In genomic region chr20:32485126-32485769, GRCh38 we compare ENCODE assay signal across 8 cellular contexts.
DNase-seq lines count a peak whose midpoint lies in the region; ATAC-seq and TF ChIP-seq lines count a peak whose summit lies in the region.

No MANE protein-coding gene starts in this region.

- BruUV-seq in A673 (replicated peaks; lab: Mats Ljungman, UMichigan): no TSS peak

- peak overlapping the region; percentile 32; the same call in 1 of the 2 replicates for H2AFZ ChIP-seq in OCI-LY3 (ENCODE audit: low read depth, low read length)

- H3K9ac ChIP-seq in OCI-LY3 (ENCODE audit: low read length) (peak overlapping the region; percentile 76), mucosa of rectum (ENCODE audit: low read depth in 1 of 2, low read length in 2 of 2) (no peak overlapping the region)

- POLR2A ChIA-PET in A673 (lab: Charles Lee; ENCODE audit: low non-redundant PET): no interaction called here

- H3K27ac ChIP-seq in A673 (ENCODE audit: low read depth, low read length, poor library complexity, severe bottlenecking): peak overlapping the region; percentile 7
- H3K27ac ChIP-seq in OCI-LY3 (ENCODE audit: low read length): no peak overlapping the region
- H3K27ac ChIP-seq in mucosa of rectum (ENCODE audit: low read depth in 2 of 2, low read length in 2 of 2): peak overlapping the region; percentile 84 to 88

- H4K20me1 ChIP-seq in OCI-LY3 (ENCODE audit: insufficient read depth, low read length): no peaks in the 10 kb centered on the region

- peak overlapping the region; percentile 95 for H3K4me2 ChIP-seq in OCI-LY3 (ENCODE audit: low read length)

- intact Hi-C loops in A673 (cut with micrococcal nuclease; ENCODE audit: unreplicated experiment): no loop called here

- H3K4me1 ChIP-seq in A673 (ENCODE audit: insufficient read depth, low read length, poor library complexity, severe bottlenecking) (no peaks in the 10 kb centered on the region), OCI-LY3 (ENCODE audit: low read length) (peaks cover 9% of the 10 kb centered on the region; the same call in 1 of the 2 replicates), mucosa of rectum (ENCODE audit: control insufficient read depth in 2 of 2, insufficient read depth in 2 of 2, low read length in 2 of 2) (peaks cover 30 to 34% of the 10 kb centered on the region in 2 donors)

- TF ChIP-seq CTCF in A673 (conservative IDR thresholded peaks at IDR 0.05; ENCODE audit: low read depth, low read length): peak; percentile 85
- peak; percentile 85 for TF ChIP-seq CTCF in OCI-LY3 (IDR thresholded peaks at IDR 0.05; ENCODE audit: low read depth, low read length)
- peak; percentile 88 for TF ChIP-seq CTCF in epithelial cell of esophagus (IDR thresholded peaks at IDR 0.05; ENCODE audit: insufficient read depth, low read depth, low read length, missing control alignments)

- H3K9me3 ChIP-seq in A673 (ENCODE audit: low read depth, low read length, poor library complexity, severe bottlenecking) (no peaks in the 10 kb centered on the region), OCI-LY3 (ENCODE audit: insufficient read depth, low read length) (no peaks in the 10 kb centered on the region), mucosa of rectum (ENCODE audit: control insufficient read depth in 2 of 2, low read length in 2 of 2) (no peaks in the 10 kb centered on the region)

- DNase-seq in A673 (ENCODE audit: low spot score) (peak; percentile 86), HuH-7.5 (ENCODE audit: low spot score) (peak; percentile 78), epithelial cell of esophagus (ENCODE audit: low read depth) (peak; percentile 72)
- DNase-seq in activated CD8-positive, alpha-beta memory T cell treated with anti-CD3 and anti-CD28 coated beads, Interleukin-2, amount 50 U/mL, for 48 hours: peak; percentile 80
- DNase-seq in stimulated activated CD8-positive, alpha-beta memory T cell treated with anti-CD3 and anti-CD28 coated beads, Interleukin-4, amount 100 ng/mL, for 4 hours (ENCODE audit: low read depth in 2 of 2, low spot score in 1 of 2): peak; percentile 59

- H3K36me3 ChIP-seq in A673 (ENCODE audit: insufficient read depth, low read length, poor library complexity, severe bottlenecking) (no peaks in the 10 kb centered on the region), OCI-LY3 (replicated peaks; ENCODE audit: low read depth, low read length) (no peaks in the 10 kb centered on the region), mucosa of rectum (ENCODE audit: control insufficient read depth in 2 of 2, insufficient read depth in 2 of 2, low read length in 2 of 2) (no peaks in the 10 kb centered on the region)

- peak; percentile 79 for ATAC-seq in GM18517 (IDR thresholded peaks at IDR 0.05; ENCODE audit: unreplicated experiment)

- H3K79me2 ChIP-seq in OCI-LY3 (ENCODE audit: low read length): no peaks in the 10 kb centered on the region

- H3K4me3 ChIP-seq in A673 (ENCODE audit: low read depth, low read length, poor library complexity, severe bottlenecking) (peak overlapping the region; percentile 67), OCI-LY3 (ENCODE audit: low read length) (peak overlapping the region; percentile 88), epithelial cell of esophagus (ENCODE audit: low read length) (peak overlapping the region; percentile 64), mucosa of rectum (ENCODE audit: low read length in 2 of 2) (peak overlapping the region; percentile 60 to 69)

- peaks cover 4% of the 10 kb centered on the region for H3K27me3 ChIP-seq in A673 (replicated peaks; ENCODE audit: insufficient read depth, low read depth, low read length, poor library complexity)
- peaks cover 28% of the 10 kb centered on the region for H3K27me3 ChIP-seq in OCI-LY3 (ENCODE audit: low read depth, low read length)
- H3K27me3 ChIP-seq in mucosa of rectum (ENCODE audit: control insufficient read depth in 2 of 2, insufficient read depth in 2 of 2, low read length in 2 of 2): no peaks in the 10 kb centered on the region

- CTCF ChIA-PET in A673 (lab: Charles Lee): no interaction called here
